In the genomic region with DNA sequence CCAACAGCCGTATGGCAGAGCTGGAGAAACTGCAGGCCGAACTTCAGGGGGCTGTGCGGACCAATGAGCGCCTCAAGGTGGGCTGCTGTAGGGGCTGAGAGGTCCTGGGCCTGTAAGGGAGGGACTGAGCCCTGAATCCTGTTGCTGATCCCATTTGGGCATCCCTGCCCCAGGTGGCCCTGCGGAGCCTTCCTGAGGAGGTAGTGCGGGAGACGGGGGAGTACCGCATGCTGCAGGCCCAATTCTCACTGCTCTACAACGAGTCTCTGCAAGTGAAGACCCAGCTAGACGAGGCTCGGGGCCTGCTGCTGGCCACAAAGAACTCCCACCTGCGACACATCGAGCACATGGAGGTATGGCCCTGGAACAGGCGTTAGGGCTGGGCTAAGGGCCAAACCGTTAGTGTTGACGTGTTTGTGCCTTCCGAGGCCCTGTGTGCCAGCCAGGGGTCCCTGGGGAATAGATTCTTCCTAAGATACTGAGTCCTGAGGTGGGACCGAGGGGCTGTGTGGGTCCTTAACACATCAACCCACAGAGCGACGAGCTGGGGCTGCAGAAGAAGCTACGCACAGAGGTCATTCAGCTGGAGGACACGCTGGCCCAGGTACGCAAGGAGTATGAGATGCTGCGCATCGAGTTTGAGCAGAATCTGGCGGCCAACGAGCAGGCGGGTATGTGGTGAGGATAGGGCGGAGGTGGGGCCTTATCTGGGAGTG, we compare ENCODE assay signal across 20 cellular contexts.
"Had no signal": no experiment of that assay in that cellular context is flagged by ENCODE, and none has a peak within 500 bp of the region (broad histone marks: within the 10 kb centered on the region; RNA-seq: fewer than 3 reads in every experiment).

No MANE protein-coding gene starts in this region.

- H3K27me3 ChIP-seq: breast epithelium, esophagus muscularis mucosa, gastroesophageal sphincter, tibial artery had no signal

- H3K27me3 Mint-ChIP-seq: activated CD4-positive, alpha-beta T cell treated with anti-CD3 and anti-CD28 coated beads, Interleukin-2, amount 10 ng/mL, durations not matched to agents 24 days and 14 days; activated CD8-positive, alpha-beta T cell treated with anti-CD3 and anti-CD28 coated beads for 36 hours; activated naive CD4-positive, alpha-beta T cell treated with anti-CD3 and anti-CD28 coated beads, Interleukin-2, amount 50 U/mL, for 24 hours; T-cell had no signal

- FAIRE-seq: astrocyte, urothelium cell line had no signal

- H3K27ac Mint-ChIP-seq: activated CD4-positive, alpha-beta T cell treated with anti-CD3 and anti-CD28 coated beads, Interleukin-2, amount 10 ng/mL, durations not matched to agents 24 days and 14 days; activated naive CD4-positive, alpha-beta T cell treated with anti-CD3 and anti-CD28 coated beads, Interleukin-2, amount 50 U/mL, for 24 hours; mesothelial cell of epicardium; nephron progenitor cell; T-cell had no signal

- H3K9me3 ChIP-seq: breast epithelium, esophagus muscularis mucosa, gastroesophageal sphincter, prostate gland, tibial artery had no signal

- ATAC-seq: activated CD8-positive, alpha-beta T cell treated with anti-CD3 and anti-CD28 coated beads for 36 hours; gastroesophageal sphincter; stimulated activated naive CD8-positive, alpha-beta T cell treated with anti-CD3 and anti-CD28 coated beads, Interleukin-15, Interleukin-2, amounts not matched to agents 100 U/mL and 50 U/mL, for 24 hours; T-cell had no signal

- DNase-seq: activated CD4-positive, alpha-beta T cell treated with anti-CD3 and anti-CD28 coated beads, Interleukin-2, amount 10 ng/mL, durations not matched to agents 24 days and 14 days; activated CD8-positive, alpha-beta T cell treated with anti-CD3 and anti-CD28 coated beads for 36 hours; activated gamma-delta T cell; activated T-cell treated with anti-CD3 and anti-CD28 coated beads, Interleukin-2, amount 50 U/mL, for 1 hour; effector CD4-positive, alpha-beta T cell; immature natural killer cell; nephron progenitor cell; stimulated activated CD4-positive, alpha-beta T cell treated with anti-CD3 and anti-CD28 coated beads, Interleukin-2, amount 100 ng/mL, for 24 hours; stimulated activated naive CD8-positive, alpha-beta T cell treated with anti-CD3 and anti-CD28 coated beads, Interleukin-15, Interleukin-2, amounts not matched to agents 100 U/mL and 50 U/mL, for 24 hours; substantia nigra; T-cell; tibial artery had no signal

- H3K4me3 ChIP-seq: breast epithelium, esophagus muscularis mucosa, gastroesophageal sphincter, prostate gland, tibial artery had no signal

- H3K9me3 Mint-ChIP-seq: activated CD4-positive, alpha-beta T cell treated with anti-CD3 and anti-CD28 coated beads, Interleukin-2, amount 10 ng/mL, durations not matched to agents 24 days and 14 days; activated CD8-positive, alpha-beta T cell treated with anti-CD3 and anti-CD28 coated beads for 36 hours; activated naive CD4-positive, alpha-beta T cell treated with anti-CD3 and anti-CD28 coated beads, Interleukin-2, amount 50 U/mL, for 24 hours; immature natural killer cell; mesothelial cell of epicardium; nephron progenitor cell; T-cell had no signal

- H3K27ac ChIP-seq: breast epithelium, esophagus muscularis mucosa, gastroesophageal sphincter, prostate gland, tibial artery had no signal

- H3K4me3 Mint-ChIP-seq: activated CD4-positive, alpha-beta T cell treated with anti-CD3 and anti-CD28 coated beads, Interleukin-2, amount 10 ng/mL, durations not matched to agents 24 days and 14 days; activated CD8-positive, alpha-beta T cell treated with anti-CD3 and anti-CD28 coated beads for 36 hours; activated naive CD4-positive, alpha-beta T cell treated with anti-CD3 and anti-CD28 coated beads, Interleukin-2, amount 50 U/mL, for 24 hours; mesothelial cell of epicardium; nephron progenitor cell; T-cell had no signal
